ENCODE assay signal across 2 cellular contexts in genomic region chr7:101362334-101363195, GRCh38.
TF ChIP-seq lines count a peak whose summit lies in the region.

Gene COL26A1, plus strand, starts transcription at chr7:101362875. Its CDS starts 158 bp downstream, at chr7:101363033.

TF ChIP-seq in Ishikawa, 13 proteins besides CTCF, POLR2A, EP300 and RAD21 (continued from another document):
- TF ChIP-seq REST (IDR thresholded peaks at IDR 0.05; ENCODE audit: low read depth): no peak
TF ChIP-seq in Ishikawa: peak in this region for 3.

TF ChIP-seq in GM12878, 131 proteins besides CTCF, POLR2A, EP300 and RAD21 (continued from another document):
- no peak for TF ChIP-seq E2F8 (IDR thresholded peaks at IDR 0.05; ENCODE audit: low read depth, partially characterized antibody)
- TF ChIP-seq RELA (IDR thresholded peaks at IDR 0.05; ENCODE audit: borderline replicate concordance, partially characterized antibody): no peak
- TF ChIP-seq RFX5 (IDR thresholded peaks at IDR 0.05; ENCODE audit: low read depth, low read length): no peak
- no peak for TF ChIP-seq ZZZ3 (IDR thresholded peaks at IDR 0.05; ENCODE audit: control insufficient read depth, insufficient read length, low read depth)
